ENCODE assay signal across 8 cellular contexts in genomic region chr16:3134338-3135119, GRCh38. TPM values are rescaled to one million over a fixed set of nuclear protein-coding genes. Genes with fewer than 3 reads are reported as not detected.
DNase-seq lines count a peak whose midpoint lies in the region; ATAC-seq and TF ChIP-seq lines count a peak whose summit lies in the region.

ZNF213 (plus strand) TSS chr16:3135029; CDS start chr16:3137281, 2,252 bp downstream.

- DNase-seq in GM13977 (ENCODE audit: low spot score): peak; percentile 96
- DNase-seq in NCI-H1694 (lab: John Stamatoyannopoulos, UW): peak; percentile 97
- peak; percentile 98 for DNase-seq in amniotic stem cell (lab: John Stamatoyannopoulos, UW)
- peak; percentile 94 for DNase-seq in left ventricle myocardium inferior
- DNase-seq in progenitor cell of endocrine pancreas (ENCODE audit: low spot score, unreplicated experiment): peak; percentile 85
- peak; percentile 97 for DNase-seq in ureter (ENCODE audit: low spot score)

- TF ChIP-seq CTCF in GM13977 (IDR thresholded peaks at IDR 0.05; ENCODE audit: extremely low read depth, insufficient read depth, missing control alignments): no peak
- TF ChIP-seq CTCF in left ventricle myocardium inferior (IDR thresholded peaks at IDR 0.05; ENCODE audit: borderline replicate concordance): no peak
- no peak for TF ChIP-seq CTCF in progenitor cell of endocrine pancreas (IDR thresholded peaks at IDR 0.05; ENCODE audit: unreplicated experiment)

- intact Hi-C loops in T-helper 1 cell treated with Interleukin-12 subunit alpha and Interleukin-12 subunit beta and Interleukin-4 antibody, amounts not matched to agents 30 ng/mL and 1 ng/mL, for 36 hours (cut with micrococcal nuclease): loop anchor here (1.0 to 10.0 kb wide), 9 partner anchors 10 to 220 kb away; partner anchors contain the start of genes FLYWCH1 and THOC6
- intact Hi-C loops in left ventricle myocardium inferior (cut with micrococcal nuclease): no loop called here

- H3K27ac Mint-ChIP-seq in progenitor cell of endocrine pancreas: peak within 1 kb of the TSS; percentile 100

- H3K9me3 Mint-ChIP-seq in progenitor cell of endocrine pancreas (ENCODE audit: low read depth): no peaks in the 10 kb centered on the region

- peaks cover 49% of the 10 kb centered on the region for H3K4me1 ChIP-seq in left ventricle myocardium inferior

- H3K4me3 Mint-ChIP-seq in progenitor cell of endocrine pancreas (ENCODE audit: low read depth): peak within 1 kb of the TSS; percentile 100

- H3K27me3 ChIP-seq in left ventricle myocardium inferior (ENCODE audit: low read depth): no peaks in the 10 kb centered on the region

- peak; percentile 84 for ATAC-seq in HG02884 (IDR thresholded peaks at IDR 0.05; ENCODE audit: unreplicated experiment)

- peaks cover 7% of the 10 kb centered on the region for H3K36me3 Mint-ChIP-seq in progenitor cell of endocrine pancreas (ENCODE audit: insufficient read depth)

- peaks cover 17% of the 10 kb centered on the region for H3K4me1 Mint-ChIP-seq in progenitor cell of endocrine pancreas (ENCODE audit: low read depth)

- peak within 1 kb of the TSS; percentile 93 for H3K27ac ChIP-seq in left ventricle myocardium inferior (replicated peaks)

- in situ Hi-C loops in GM13977 (cut with MboI; ENCODE audit: low pct_unique_long_range_greater_than_20kb, low sequenced_read_pairs, unreplicated experiment): no loop called here

- peaks cover 26% of the 10 kb centered on the region for H3K36me3 ChIP-seq in left ventricle myocardium inferior

- H3K9me3 ChIP-seq in left ventricle myocardium inferior (replicated peaks): no peaks in the 10 kb centered on the region

- peak within 1 kb of the TSS; percentile 92 for H3K4me3 ChIP-seq in left ventricle myocardium inferior

- H3K27me3 Mint-ChIP-seq in progenitor cell of endocrine pancreas: no peaks in the 10 kb centered on the region

RNA-seq across cellular contexts. Expression of gene ZNF213, which starts in this region (rescaled TPM):
- 11.3 and 13.3 TPM in 2 replicates for total RNA-seq in T-helper 1 cell treated with Interleukin-12 subunit alpha and Interleukin-12 subunit beta and Interleukin-4 antibody, amounts not matched to agents 30 ng/mL and 1 ng/mL, for 36 hours
- total RNA-seq in left ventricle myocardium inferior (6.2 TPM), progenitor cell of endocrine pancreas (13.1 and 13.4 TPM in 2 replicates), ureter (12.6 TPM)

Comparison
In these comparisons a context has a peak if more than half of its experiments do, and no peak if none do; other contexts are left out.
1. Peak in every context shown above with its lines: DNase-seq, ATAC-seq, H3K4me3 ChIP-seq and H3K27ac ChIP-seq.